ENCODE assay signal across 1 cellular context in the genomic region with DNA sequence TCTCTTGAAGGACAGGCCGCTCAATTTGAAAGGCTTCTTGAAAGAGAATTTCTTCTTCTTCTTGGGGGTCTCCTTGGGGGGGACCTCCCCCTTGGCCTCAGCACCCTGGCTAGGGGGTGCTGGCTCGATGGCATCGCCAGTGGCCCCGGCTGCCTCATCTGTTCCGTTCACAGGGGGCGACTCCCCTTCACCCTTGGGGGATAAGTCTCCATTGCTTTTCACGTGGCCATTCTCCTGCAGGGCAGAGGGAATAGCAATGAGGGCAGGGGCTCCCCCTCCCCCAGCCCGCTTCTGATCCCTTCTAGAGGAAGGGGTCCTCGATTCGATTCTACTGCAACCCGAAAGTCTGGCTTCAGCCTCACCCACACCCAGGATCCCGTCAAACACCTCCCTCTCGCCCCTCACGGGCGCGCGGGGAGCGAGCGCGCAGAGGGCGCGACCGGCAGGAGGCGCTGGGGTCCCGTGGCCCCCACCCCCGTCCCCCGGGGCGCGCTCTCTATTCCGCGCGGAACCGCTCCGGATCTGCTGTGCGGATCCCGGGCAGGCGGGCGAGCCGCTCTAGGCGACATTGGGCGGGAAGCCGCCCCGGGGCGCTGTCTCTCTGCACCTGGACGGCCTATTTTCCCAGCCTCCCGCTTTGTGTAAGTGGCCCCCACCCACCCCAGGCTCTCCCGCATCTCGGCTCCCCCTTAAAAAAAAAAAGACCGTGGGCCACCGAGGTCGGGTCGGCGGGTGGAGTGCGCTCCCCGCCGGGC.
TF ChIP-seq lines count a peak whose summit lies in the region.

No MANE protein-coding gene starts in this region.

TF ChIP-seq in HEK293, 187 proteins besides CTCF, POLR2A, EP300 and RAD21 (continued from another document and continues in another):
- TF ChIP-seq, protein P1, sequence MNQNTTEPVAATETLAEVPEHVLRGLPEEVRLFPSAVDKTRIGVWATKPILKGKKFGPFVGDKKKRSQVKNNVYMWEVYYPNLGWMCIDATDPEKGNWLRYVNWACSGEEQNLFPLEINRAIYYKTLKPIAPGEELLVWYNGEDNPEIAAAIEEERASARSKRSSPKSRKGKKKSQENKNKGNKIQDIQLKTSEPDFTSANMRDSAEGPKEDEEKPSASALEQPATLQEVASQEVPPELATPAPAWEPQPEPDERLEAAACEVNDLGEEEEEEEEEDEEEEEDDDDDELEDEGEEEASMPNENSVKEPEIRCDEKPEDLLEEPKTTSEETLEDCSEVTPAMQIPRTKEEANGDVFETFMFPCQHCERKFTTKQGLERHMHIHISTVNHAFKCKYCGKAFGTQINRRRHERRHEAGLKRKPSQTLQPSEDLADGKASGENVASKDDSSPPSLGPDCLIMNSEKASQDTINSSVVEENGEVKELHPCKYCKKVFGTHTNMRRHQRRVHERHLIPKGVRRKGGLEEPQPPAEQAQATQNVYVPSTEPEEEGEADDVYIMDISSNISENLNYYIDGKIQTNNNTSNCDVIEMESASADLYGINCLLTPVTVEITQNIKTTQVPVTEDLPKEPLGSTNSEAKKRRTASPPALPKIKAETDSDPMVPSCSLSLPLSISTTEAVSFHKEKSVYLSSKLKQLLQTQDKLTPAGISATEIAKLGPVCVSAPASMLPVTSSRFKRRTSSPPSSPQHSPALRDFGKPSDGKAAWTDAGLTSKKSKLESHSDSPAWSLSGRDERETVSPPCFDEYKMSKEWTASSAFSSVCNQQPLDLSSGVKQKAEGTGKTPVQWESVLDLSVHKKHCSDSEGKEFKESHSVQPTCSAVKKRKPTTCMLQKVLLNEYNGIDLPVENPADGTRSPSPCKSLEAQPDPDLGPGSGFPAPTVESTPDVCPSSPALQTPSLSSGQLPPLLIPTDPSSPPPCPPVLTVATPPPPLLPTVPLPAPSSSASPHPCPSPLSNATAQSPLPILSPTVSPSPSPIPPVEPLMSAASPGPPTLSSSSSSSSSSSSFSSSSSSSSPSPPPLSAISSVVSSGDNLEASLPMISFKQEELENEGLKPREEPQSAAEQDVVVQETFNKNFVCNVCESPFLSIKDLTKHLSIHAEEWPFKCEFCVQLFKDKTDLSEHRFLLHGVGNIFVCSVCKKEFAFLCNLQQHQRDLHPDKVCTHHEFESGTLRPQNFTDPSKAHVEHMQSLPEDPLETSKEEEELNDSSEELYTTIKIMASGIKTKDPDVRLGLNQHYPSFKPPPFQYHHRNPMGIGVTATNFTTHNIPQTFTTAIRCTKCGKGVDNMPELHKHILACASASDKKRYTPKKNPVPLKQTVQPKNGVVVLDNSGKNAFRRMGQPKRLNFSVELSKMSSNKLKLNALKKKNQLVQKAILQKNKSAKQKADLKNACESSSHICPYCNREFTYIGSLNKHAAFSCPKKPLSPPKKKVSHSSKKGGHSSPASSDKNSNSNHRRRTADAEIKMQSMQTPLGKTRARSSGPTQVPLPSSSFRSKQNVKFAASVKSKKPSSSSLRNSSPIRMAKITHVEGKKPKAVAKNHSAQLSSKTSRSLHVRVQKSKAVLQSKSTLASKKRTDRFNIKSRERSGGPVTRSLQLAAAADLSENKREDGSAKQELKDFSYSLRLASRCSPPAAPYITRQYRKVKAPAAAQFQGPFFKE (tag by site-specific recombination; IDR thresholded peaks at IDR 0.05; ENCODE audit: borderline replicate concordance): no peak
- TF ChIP-seq ZNF354C (tag by site-specific recombination; IDR thresholded peaks at IDR 0.05; ENCODE audit: borderline replicate concordance, low read depth): no peak
- TF ChIP-seq ZNF76 (tag by site-specific recombination; IDR thresholded peaks at IDR 0.05; ENCODE audit: borderline replicate concordance, low read depth): peak; percentile 25; the same call in 1 of the 2 replicates
- no peak for TF ChIP-seq ZNF239 (tag by site-specific recombination; IDR thresholded peaks at IDR 0.05)
- peak; percentile 79 for TF ChIP-seq ZNF341 (tag by site-specific recombination; IDR thresholded peaks at IDR 0.05; ENCODE audit: low read depth)
- TF ChIP-seq ZNF510 (tag by site-specific recombination; IDR thresholded peaks at IDR 0.05; ENCODE audit: insufficient replicate concordance): no peak
- TF ChIP-seq GLIS2 (tag by site-specific recombination; IDR thresholded peaks at IDR 0.05): peak; percentile 93
- TF ChIP-seq ZSCAN23 (tag by site-specific recombination; IDR thresholded peaks at IDR 0.05): no peak
- no peak for TF ChIP-seq ZNF184 (tag by site-specific recombination; IDR thresholded peaks at IDR 0.05)
- TF ChIP-seq ZNF16 (tag by site-specific recombination; IDR thresholded peaks at IDR 0.05; ENCODE audit: low read depth): no peak
- no peak for TF ChIP-seq YY1 (tag by site-specific recombination; IDR thresholded peaks at IDR 0.05)
- TF ChIP-seq, protein P2, sequence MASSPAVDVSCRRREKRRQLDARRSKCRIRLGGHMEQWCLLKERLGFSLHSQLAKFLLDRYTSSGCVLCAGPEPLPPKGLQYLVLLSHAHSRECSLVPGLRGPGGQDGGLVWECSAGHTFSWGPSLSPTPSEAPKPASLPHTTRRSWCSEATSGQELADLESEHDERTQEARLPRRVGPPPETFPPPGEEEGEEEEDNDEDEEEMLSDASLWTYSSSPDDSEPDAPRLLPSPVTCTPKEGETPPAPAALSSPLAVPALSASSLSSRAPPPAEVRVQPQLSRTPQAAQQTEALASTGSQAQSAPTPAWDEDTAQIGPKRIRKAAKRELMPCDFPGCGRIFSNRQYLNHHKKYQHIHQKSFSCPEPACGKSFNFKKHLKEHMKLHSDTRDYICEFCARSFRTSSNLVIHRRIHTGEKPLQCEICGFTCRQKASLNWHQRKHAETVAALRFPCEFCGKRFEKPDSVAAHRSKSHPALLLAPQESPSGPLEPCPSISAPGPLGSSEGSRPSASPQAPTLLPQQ (tag by site-specific recombination; IDR thresholded peaks at IDR 0.05): peak; percentile 79
- TF ChIP-seq, protein P3, sequence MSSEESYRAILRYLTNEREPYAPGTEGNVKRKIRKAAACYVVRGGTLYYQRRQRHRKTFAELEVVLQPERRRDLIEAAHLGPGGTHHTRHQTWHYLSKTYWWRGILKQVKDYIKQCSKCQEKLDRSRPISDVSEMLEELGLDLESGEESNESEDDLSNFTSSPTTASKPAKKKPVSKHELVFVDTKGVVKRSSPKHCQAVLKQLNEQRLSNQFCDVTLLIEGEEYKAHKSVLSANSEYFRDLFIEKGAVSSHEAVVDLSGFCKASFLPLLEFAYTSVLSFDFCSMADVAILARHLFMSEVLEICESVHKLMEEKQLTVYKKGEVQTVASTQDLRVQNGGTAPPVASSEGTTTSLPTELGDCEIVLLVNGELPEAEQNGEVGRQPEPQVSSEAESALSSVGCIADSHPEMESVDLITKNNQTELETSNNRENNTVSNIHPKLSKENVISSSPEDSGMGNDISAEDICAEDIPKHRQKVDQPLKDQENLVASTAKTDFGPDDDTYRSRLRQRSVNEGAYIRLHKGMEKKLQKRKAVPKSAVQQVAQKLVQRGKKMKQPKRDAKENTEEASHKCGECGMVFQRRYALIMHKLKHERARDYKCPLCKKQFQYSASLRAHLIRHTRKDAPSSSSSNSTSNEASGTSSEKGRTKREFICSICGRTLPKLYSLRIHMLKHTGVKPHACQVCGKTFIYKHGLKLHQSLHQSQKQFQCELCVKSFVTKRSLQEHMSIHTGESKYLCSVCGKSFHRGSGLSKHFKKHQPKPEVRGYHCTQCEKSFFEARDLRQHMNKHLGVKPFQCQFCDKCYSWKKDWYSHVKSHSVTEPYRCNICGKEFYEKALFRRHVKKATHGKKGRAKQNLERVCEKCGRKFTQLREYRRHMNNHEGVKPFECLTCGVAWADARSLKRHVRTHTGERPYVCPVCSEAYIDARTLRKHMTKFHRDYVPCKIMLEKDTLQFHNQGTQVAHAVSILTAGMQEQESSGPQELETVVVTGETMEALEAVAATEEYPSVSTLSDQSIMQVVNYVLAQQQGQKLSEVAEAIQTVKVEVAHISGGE (tag by site-specific recombination; conservative IDR thresholded peaks at IDR 0.05; ENCODE audit: low read depth): no peak
- TF ChIP-seq ZFHX2 (tag by site-specific recombination; conservative IDR thresholded peaks at IDR 0.05): peak; percentile 56
- TF ChIP-seq, protein P4, sequence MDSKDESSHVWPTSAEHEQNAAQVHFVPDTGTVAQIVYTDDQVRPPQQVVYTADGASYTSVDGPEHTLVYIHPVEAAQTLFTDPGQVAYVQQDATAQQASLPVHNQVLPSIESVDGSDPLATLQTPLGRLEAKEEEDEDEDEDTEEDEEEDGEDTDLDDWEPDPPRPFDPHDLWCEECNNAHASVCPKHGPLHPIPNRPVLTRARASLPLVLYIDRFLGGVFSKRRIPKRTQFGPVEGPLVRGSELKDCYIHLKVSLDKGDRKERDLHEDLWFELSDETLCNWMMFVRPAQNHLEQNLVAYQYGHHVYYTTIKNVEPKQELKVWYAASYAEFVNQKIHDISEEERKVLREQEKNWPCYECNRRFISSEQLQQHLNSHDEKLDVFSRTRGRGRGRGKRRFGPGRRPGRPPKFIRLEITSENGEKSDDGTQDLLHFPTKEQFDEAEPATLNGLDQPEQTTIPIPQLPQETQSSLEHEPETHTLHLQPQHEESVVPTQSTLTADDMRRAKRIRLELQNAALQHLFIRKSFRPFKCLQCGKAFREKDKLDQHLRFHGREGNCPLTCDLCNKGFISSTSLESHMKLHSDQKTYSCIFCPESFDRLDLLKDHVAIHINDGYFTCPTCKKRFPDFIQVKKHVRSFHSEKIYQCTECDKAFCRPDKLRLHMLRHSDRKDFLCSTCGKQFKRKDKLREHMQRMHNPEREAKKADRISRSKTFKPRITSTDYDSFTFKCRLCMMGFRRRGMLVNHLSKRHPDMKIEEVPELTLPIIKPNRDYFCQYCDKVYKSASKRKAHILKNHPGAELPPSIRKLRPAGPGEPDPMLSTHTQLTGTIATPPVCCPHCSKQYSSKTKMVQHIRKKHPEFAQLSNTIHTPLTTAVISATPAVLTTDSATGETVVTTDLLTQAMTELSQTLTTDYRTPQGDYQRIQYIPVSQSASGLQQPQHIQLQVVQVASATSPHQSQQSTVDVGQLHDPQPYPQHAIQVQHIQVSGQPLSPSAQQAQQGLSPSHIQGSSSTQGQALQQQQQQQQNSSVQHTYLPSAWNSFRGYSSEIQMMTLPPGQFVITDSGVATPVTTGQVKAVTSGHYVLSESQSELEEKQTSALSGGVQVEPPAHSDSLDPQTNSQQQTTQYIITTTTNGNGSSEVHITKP (tag by site-specific recombination; IDR thresholded peaks at IDR 0.05): peak; percentile 78
- no peak for TF ChIP-seq ZNF654 (tag by site-specific recombination; IDR thresholded peaks at IDR 0.05; ENCODE audit: low read depth)
- no peak for TF ChIP-seq GFI1B (tag by site-specific recombination; IDR thresholded peaks at IDR 0.05)
- peak; percentile 28; the same call in 1 of the 2 replicates for TF ChIP-seq ZBTB7A (tag by site-specific recombination; IDR thresholded peaks at IDR 0.05; ENCODE audit: low read depth)
- TF ChIP-seq IKZF3 (tag by site-specific recombination; IDR thresholded peaks at IDR 0.05): peak; percentile 34; the same call in 1 of the 2 replicates
- peak; percentile 64; the same call in 1 of the 2 replicates for TF ChIP-seq ZNF610 (tag by site-specific recombination; IDR thresholded peaks at IDR 0.05; ENCODE audit: borderline replicate concordance)
- TF ChIP-seq ZNF169 (tag by site-specific recombination; IDR thresholded peaks at IDR 0.05): no peak
- TF ChIP-seq, protein P5, sequence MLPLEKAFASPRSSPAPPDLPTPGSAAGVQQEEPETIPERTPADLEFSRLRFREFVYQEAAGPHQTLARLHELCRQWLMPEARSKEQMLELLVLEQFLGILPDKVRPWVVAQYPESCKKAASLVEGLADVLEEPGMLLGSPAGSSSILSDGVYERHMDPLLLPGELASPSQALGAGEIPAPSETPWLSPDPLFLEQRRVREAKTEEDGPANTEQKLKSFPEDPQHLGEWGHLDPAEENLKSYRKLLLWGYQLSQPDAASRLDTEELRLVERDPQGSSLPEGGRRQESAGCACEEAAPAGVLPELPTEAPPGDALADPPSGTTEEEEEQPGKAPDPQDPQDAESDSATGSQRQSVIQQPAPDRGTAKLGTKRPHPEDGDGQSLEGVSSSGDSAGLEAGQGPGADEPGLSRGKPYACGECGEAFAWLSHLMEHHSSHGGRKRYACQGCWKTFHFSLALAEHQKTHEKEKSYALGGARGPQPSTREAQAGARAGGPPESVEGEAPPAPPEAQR (tag by site-specific recombination; IDR thresholded peaks at IDR 0.05): no peak
- TF ChIP-seq, protein P6, sequence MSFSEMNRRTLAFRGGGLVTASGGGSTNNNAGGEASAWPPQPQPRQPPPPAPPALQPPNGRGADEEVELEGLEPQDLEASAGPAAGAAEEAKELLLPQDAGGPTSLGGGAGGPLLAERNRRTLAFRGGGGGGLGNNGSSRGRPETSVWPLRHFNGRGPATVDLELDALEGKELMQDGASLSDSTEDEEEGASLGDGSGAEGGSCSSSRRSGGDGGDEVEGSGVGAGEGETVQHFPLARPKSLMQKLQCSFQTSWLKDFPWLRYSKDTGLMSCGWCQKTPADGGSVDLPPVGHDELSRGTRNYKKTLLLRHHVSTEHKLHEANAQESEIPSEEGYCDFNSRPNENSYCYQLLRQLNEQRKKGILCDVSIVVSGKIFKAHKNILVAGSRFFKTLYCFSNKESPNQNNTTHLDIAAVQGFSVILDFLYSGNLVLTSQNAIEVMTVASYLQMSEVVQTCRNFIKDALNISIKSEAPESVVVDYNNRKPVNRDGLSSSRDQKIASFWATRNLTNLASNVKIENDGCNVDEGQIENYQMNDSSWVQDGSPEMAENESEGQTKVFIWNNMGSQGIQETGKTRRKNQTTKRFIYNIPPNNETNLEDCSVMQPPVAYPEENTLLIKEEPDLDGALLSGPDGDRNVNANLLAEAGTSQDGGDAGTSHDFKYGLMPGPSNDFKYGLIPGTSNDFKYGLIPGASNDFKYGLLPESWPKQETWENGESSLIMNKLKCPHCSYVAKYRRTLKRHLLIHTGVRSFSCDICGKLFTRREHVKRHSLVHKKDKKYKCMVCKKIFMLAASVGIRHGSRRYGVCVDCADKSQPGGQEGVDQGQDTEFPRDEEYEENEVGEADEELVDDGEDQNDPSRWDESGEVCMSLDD (tag by site-specific recombination; IDR thresholded peaks at IDR 0.05): peak; percentile 78
- no peak for TF ChIP-seq ZNF473 (tag by site-specific recombination; IDR thresholded peaks at IDR 0.05)
- TF ChIP-seq KLF16 (tag by site-specific recombination; IDR thresholded peaks at IDR 0.05): 0 out of 2 replicates have a peak, but pooled peaks have one; percentile 55
- TF ChIP-seq ZNF521 (tag by site-specific recombination; IDR thresholded peaks at IDR 0.05): no peak
- TF ChIP-seq ZNF629 (tag by site-specific recombination; IDR thresholded peaks at IDR 0.05): peak; percentile 31; the same call in 1 of the 2 replicates
- TF ChIP-seq, protein P7, sequence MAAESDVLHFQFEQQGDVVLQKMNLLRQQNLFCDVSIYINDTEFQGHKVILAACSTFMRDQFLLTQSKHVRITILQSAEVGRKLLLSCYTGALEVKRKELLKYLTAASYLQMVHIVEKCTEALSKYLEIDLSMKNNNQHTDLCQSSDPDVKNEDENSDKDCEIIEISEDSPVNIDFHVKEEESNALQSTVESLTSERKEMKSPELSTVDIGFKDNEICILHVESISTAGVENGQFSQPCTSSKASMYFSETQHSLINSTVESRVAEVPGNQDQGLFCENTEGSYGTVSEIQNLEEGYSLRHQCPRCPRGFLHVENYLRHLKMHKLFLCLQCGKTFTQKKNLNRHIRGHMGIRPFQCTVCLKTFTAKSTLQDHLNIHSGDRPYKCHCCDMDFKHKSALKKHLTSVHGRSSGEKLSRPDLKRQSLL (tag by site-specific recombination; IDR thresholded peaks at IDR 0.05): no peak
- no peak for TF ChIP-seq ZNF571 (tag by site-specific recombination; IDR thresholded peaks at IDR 0.05)
